11 cellular contexts compared by ENCODE assay signal in the genomic region with DNA sequence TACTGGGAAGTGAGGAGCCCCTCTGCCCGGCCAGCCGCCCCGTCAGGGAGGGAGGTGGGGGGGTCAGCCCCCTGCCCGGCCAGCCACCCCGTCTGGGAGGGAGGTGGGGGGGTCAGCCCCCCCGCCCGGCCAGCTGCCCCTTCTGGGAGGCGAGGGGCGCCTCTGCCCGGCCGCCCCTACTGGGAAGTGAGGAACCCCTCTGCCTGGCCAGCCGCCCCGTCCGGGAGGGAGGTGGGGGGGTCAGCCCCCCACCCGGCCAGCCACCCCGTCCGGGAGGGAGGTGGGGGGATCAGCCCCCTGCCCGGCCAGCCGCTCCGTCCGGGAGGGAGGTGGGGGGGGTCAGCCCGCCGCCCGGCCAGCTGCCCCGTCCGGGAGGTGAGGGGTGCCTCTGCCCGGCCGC. TPM values are rescaled to one million over a fixed set of nuclear protein-coding genes. Genes with fewer than 3 reads are reported as not detected.
A peak's percentile ranks its signal among the peaks of the same experiment; 100 is the strongest.
DNase-seq lines count a peak whose midpoint lies in the region; TF ChIP-seq lines count a peak whose summit lies in the region.
"Not testable (repeated sequence)": the region's sequence is repeated elsewhere in the genome, so short reads cannot be mapped to it uniquely, and the experiment has no call there.
"Had no signal": no experiment of that assay in that cellular context is flagged by ENCODE, and none has a peak within 500 bp of the region (broad histone marks: within the 10 kb centered on the region; RNA-seq: fewer than 3 reads in every experiment).

No MANE protein-coding gene starts in this region.

- H3K36me3 Mint-ChIP-seq in glutamatergic neuron (ENCODE audit: unreplicated experiment): not testable (repeated sequence)

- peak; percentile 9 for DNase-seq in activated gamma-delta T cell (lab: John Stamatoyannopoulos, UW)
- DNase-seq in glutamatergic neuron: peak; percentile 18
- DNase-seq in posterior vena cava (ENCODE audit: low spot score): peak; percentile 12

- H3K4me3 Mint-ChIP-seq in glutamatergic neuron (ENCODE audit: unreplicated experiment): not testable (repeated sequence)

- not testable (repeated sequence) for TF ChIP-seq CTCF in glutamatergic neuron (IDR thresholded peaks at IDR 0.05; ENCODE audit: partially characterized antibody, unreplicated experiment)

- intact Hi-C loops in posterior vena cava (cut with DNase I): not testable (repeated sequence)

- not testable (repeated sequence) for H3K27ac Mint-ChIP-seq in glutamatergic neuron (ENCODE audit: unreplicated experiment)

- not testable (repeated sequence) for H3K4me1 Mint-ChIP-seq in glutamatergic neuron (ENCODE audit: low read depth, unreplicated experiment)

- H3K27me3 Mint-ChIP-seq in glutamatergic neuron (ENCODE audit: unreplicated experiment): not testable (repeated sequence)

- not testable (repeated sequence) for H3K9me3 Mint-ChIP-seq in glutamatergic neuron (ENCODE audit: unreplicated experiment)

RNA-seq across cellular contexts. Expression of a gene that starts 50.7 kb away (rescaled TPM):
- total RNA-seq in glutamatergic neuron (ENCODE audit: unreplicated experiment): not detected
- under 1 TPM; 0.71 to 0.97 TPM for total RNA-seq in posterior vena cava
- total RNA-seq: A172, A673 had no signal

RNA-seq across cellular contexts. Expression of a gene that starts 57.4 kb away (rescaled TPM):
- total RNA-seq in glutamatergic neuron (ENCODE audit: unreplicated experiment) (not detected), posterior vena cava (1 to 10 TPM; 1.3 to 2.0 TPM)
- total RNA-seq: A172; A673; B cell; CD4-positive, alpha-beta memory T cell; CD4-positive, alpha-beta T cell; CD4-positive, CD25-positive, alpha-beta regulatory T cell; CD8-positive, alpha-beta memory T cell; CD8-positive, alpha-beta T cell had no signal
